In the genomic region with DNA sequence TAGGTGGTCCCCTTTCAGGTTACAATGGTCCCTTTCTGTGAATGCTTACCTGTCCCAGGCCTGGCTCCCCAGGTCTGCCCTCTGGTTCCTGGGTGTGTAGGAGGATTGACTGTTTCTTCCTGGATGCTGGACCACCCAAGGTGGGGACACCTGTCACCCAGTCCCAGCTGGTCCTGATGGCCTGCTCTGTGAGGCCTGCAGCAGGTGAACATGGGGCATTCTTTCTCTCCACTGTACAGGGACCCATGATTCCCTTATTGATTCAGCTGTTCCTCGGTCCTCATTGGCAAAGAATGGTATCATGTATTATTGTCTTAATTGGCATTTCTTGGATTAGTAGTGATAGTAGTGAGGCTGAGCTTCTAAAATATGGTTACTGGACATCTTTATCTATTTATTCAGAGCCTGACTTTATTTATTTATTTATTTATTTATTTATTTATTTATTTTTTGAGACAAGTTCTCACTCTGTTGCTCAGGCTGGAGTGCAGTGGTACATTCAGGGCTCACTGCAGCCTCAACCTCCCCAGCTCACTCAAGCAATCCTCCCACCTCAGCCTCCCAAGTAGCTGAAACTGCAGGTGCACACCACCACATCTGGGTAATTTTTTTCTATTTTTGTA, we compare ENCODE assay signal across 23 cellular contexts.
"Had no signal": no experiment of that assay in that cellular context is flagged by ENCODE, and none has a peak within 500 bp of the region (broad histone marks: within the 10 kb centered on the region; RNA-seq: fewer than 3 reads in every experiment).

No MANE protein-coding gene starts in this region.

- DNase-seq: immature natural killer cell; kidney; left colon; left lung; lower lobe of right lung; mammary epithelial cell; mesenchymal stem cell; naive thymus-derived CD8-positive, alpha-beta T cell; nucleus accumbens; pancreas; retina; right cardiac atrium; stimulated activated CD4-positive, alpha-beta T cell treated with anti-CD3 and anti-CD28 coated beads, Interleukin-12 subunit alpha, Interleukin-12 subunit beta, amount 100 ng/mL, for 4 hours; stimulated activated CD4-positive, alpha-beta T cell treated with anti-CD3 and anti-CD28 coated beads, Interleukin-15, amount 100 ng/mL, for 24 hours; stimulated activated CD4-positive, alpha-beta T cell treated with anti-CD3 and anti-CD28 coated beads, Interleukin-2, amount 100 ng/mL, for 24 hours; stimulated activated CD4-positive, alpha-beta T cell treated with anti-CD3 and anti-CD28 coated beads, Interleukin-4, amount 100 ng/mL, for 1 hour; stimulated activated naive B cell treated with anti-CD40 and anti-IgM and Interleukin-4, amounts not matched to agents 10 μg/mL and 1 μg/mL and 100 μg/mL, for 72 hours; stimulated activated naive CD8-positive, alpha-beta T cell treated with anti-CD3 and anti-CD28 coated beads, Interleukin-15, Interleukin-2, amounts not matched to agents 100 U/mL and 50 U/mL, for 24 hours; stomach; testis; thyroid gland; transverse colon; upper lobe of left lung had no signal
